In the genomic region with DNA sequence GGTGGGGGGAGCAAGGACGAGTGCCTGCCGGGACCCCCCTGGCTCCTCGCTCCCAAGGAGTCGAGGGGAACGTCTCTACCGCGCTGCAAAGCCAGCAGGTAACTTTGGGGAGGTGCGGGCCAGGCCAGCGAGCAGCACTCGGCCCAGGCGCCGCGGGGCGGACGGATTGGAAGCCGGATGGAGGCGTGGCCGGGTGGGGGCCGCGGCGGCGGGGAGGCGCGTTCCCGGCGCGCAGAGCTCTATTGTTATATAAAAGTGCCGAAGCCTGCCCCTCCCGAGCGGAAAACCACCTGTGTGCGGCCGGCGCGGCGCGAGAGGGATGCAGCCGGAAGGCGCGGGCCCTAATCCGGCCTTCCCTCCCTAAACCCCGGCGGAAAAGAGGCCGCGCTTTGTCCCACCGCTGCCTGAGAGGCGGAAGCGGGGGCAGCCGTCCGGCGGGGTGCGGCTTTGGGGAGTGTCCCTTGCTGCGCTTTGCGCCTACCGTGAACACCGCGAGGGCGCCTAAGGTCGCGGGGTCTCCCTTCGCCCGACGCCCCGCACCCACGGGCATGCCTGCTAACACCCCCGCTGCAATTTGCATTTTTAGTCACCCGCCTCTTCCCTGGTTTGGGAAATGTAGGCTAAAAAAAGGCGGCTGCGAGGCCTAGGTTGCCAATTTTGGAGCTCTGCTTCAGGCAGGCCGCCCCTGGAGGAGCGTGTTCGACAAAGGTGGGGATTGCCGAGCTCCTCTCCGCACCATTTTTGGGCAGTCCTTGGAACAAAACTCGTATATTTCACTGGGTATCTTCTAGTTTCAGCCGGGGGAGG, we compare ENCODE assay signal across 8 cellular contexts. TPM values are rescaled to one million over a fixed set of nuclear protein-coding genes. Genes with fewer than 3 reads are reported as not detected.
DNase-seq lines count a peak whose midpoint lies in the region; ATAC-seq and TF ChIP-seq lines count a peak whose summit lies in the region.

No MANE protein-coding gene starts in this region.

- H3K27me3 Mint-ChIP-seq in T-helper 17 cell = peaks cover under 1% of the 10 kb centered on the region

- no peak overlapping the region for H3K27ac ChIP-seq in iPS DF 6.9 (ENCODE audit: low read length)

- DNase-seq in C1 segment of cervical spinal cord (lab: John Stamatoyannopoulos, UW) = peak in 9 of 14 donors; percentile 46 to 77 (median 69)
- peak; percentile 70 for DNase-seq in GM20000 (ENCODE audit: low spot score)
- peak; percentile 82 for DNase-seq in M059J (ENCODE audit: low read depth)
- peak; percentile 40 to 49 (median 45) for DNase-seq in T-helper 17 cell
- no peak for DNase-seq in astrocyte of the cerebellum (ENCODE audit: low read depth)
- no peak for DNase-seq in iPS DF 6.9 (ENCODE audit: low read depth, low spot score)
- DNase-seq in sciatic nerve (ENCODE audit: low spot score) = peak; percentile 85

- H3K27me3 ChIP-seq in iPS DF 6.9 (ENCODE audit: control insufficient read depth, insufficient read depth, low read length) = peaks cover 20% of the 10 kb centered on the region; the same call in 1 of the 2 replicates

- no peaks in the 10 kb centered on the region for H3K36me3 Mint-ChIP-seq in T-helper 17 cell (ENCODE audit: low read depth)

- intact Hi-C loops in sciatic nerve (cut with DNase I) = no loop called here

- H3K27ac Mint-ChIP-seq in T-helper 17 cell = peak overlapping the region; percentile 87

- TF ChIP-seq CTCF in GM20000 (IDR thresholded peaks at IDR 0.05; ENCODE audit: extremely low read depth, missing control alignments) (no peak), astrocyte of the cerebellum (IDR thresholded peaks at IDR 0.05; ENCODE audit: low read depth, low read length, missing control alignments) (no peak)

- no peaks in the 10 kb centered on the region for H3K36me3 ChIP-seq in iPS DF 6.9 (ENCODE audit: control insufficient read depth, insufficient read depth, low read length)

- H3K4me3 Mint-ChIP-seq in T-helper 17 cell = peak overlapping the region; percentile 84

- WGBS in iPS DF 6.9 (ENCODE audit: insufficient coverage, insufficient read length) = no CpG with 5 or more reads among the region's 75 CpGs

- ATAC-seq in T-helper 17 cell (peak; percentile 27), sciatic nerve (peak; percentile 36), HG03521 (IDR thresholded peaks at IDR 0.05; ENCODE audit: unreplicated experiment) (no peak)

- H3K9me3 ChIP-seq in T-helper 17 cell (ENCODE audit: control insufficient read depth, low read length, poor library complexity, severe bottlenecking) = no peaks in the 10 kb centered on the region
- no peaks in the 10 kb centered on the region for H3K9me3 ChIP-seq in iPS DF 6.9 (ENCODE audit: control insufficient read depth, insufficient read depth, low read length)

- peak overlapping the region; percentile 68 for H3K4me3 ChIP-seq in astrocyte of the cerebellum (ENCODE audit: low read depth, low read length)
- H3K4me3 ChIP-seq in iPS DF 6.9 (ENCODE audit: low read length) = peak overlapping the region; percentile 46; the same call in 1 of the 2 replicates

- H3K4me1 Mint-ChIP-seq in T-helper 17 cell = peaks cover 29% of the 10 kb centered on the region

- in situ Hi-C loops in astrocyte of the cerebellum (cut with HindIII; ENCODE audit: low sequenced_read_pairs) = no loop called here

- peaks cover 6% of the 10 kb centered on the region; the same call in 1 of the 2 replicates for H3K4me1 ChIP-seq in iPS DF 6.9 (ENCODE audit: control insufficient read depth, insufficient read depth, low read length)

RNA-seq across cellular contexts. Expression of gene DUSP6, which starts 1.7 kb away (rescaled TPM):
- 14.6 and 24.0 TPM in 2 replicates for total RNA-seq in M059J (2014; rRNA removed; shearing (Covaris generic))
- 10 to 100 TPM; 15.5 to 37.7 TPM for total RNA-seq in T-helper 17 cell
- total RNA-seq in sciatic nerve = 93.3 TPM

Comparison
In these comparisons a context has a peak if more than half of its experiments do, and no peak if none do; other contexts are left out.
1. DNase-seq: peak in C1 segment of cervical spinal cord (9 of 14), GM20000 (single experiment), M059J (single experiment), T-helper 17 cell (3 of 3) and sciatic nerve (single experiment); none in astrocyte of the cerebellum (single experiment) and iPS DF 6.9 (single experiment).